In the genomic region with DNA sequence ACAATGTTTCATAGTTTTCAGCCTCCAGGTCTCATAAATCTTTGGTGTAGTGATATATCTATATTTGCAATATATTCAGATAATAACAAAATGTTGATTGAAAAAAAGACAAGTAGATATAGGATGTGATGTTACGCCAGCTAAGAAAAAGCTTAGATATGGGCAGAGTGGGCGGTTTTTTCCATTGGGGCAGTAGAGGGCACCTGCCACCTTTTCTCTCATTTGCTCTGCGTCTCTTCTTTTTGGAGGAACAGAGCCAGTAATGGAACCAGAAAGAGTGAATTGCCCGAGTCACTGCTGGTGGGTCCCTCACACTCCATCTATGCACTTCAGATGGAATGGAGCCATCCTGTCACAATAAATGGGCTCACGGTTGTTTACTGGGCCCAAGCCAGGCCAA, we compare ENCODE assay signal across 14 cellular contexts.
DNase-seq lines count a peak whose midpoint lies in the region; FAIRE-seq and TF ChIP-seq lines count a peak whose summit lies in the region.
"Had no signal": no experiment of that assay in that cellular context is flagged by ENCODE, and none has a peak within 500 bp of the region (broad histone marks: within the 10 kb centered on the region; RNA-seq: fewer than 3 reads in every experiment).

No MANE protein-coding gene starts in this region.

- TF ChIP-seq EP300 in H1 (IDR thresholded peaks at IDR 0.05; ENCODE audit: borderline replicate concordance in 1 of 2, low read depth in 2 of 2, low read length in 2 of 2), result no peak

- no peak overlapping the region for H3K4me3 ChIP-seq in BE2C (ENCODE audit: low read depth, low read length)
- no peak overlapping the region for H3K4me3 ChIP-seq in GM06990 (replicated peaks; ENCODE audit: low read depth, low read length)
- H3K4me3 ChIP-seq in PC-9, result no peak overlapping the region
- no peak overlapping the region for H3K4me3 ChIP-seq in H1 (ENCODE audit: extremely low read depth in 1 of 4, insufficient read depth in 2 of 4, low read depth in 3 of 4, low read length in 4 of 4)
- H3K4me3 ChIP-seq: sigmoid colon, suprapubic skin had no signal

- TF ChIP-seq CTCF in BE2C (IDR thresholded peaks at IDR 0.05; ENCODE audit: low read depth, low read length), result peak; percentile 43
- TF ChIP-seq CTCF in GM06990 (IDR thresholded peaks at IDR 0.05; ENCODE audit: insufficient read depth, low read length, poor library complexity, severe bottlenecking), result peak; percentile 12
- no peak for TF ChIP-seq CTCF in PC-9 (conservative IDR thresholded peaks at IDR 0.05)
- peak in 2 of 3 experiments; percentile 5 to 20; a peak in 1 of 4 replicates for TF ChIP-seq CTCF in H1 (IDR thresholded peaks at IDR 0.05; ENCODE audit: control extremely low read depth in 1 of 3, insufficient read depth in 1 of 3, low read depth in 1 of 3, low read length in 3 of 3)

- no TSS peak for BruUV-seq in PC-9 (replicated peaks; lab: Mats Ljungman, UMichigan)

- POLR2A ChIA-PET in PC-9 (lab: Charles Lee; ENCODE audit: unreplicated experiment), result no interaction called here
- POLR2A ChIA-PET in H1 (lab: Charles Lee; ENCODE audit: partially characterized antibody), result no interaction called here

- no peaks in the 10 kb centered on the region for H3K9me2 ChIP-seq in PC-9 (ENCODE audit: insufficient read depth)

- H3K23me2 ChIP-seq in H1 (ENCODE audit: low read depth, low read length), result no peaks in the 10 kb centered on the region

- no peak overlapping the region for H2AK5ac ChIP-seq in H1 (ENCODE audit: low read depth, low read length)

- no peak overlapping the region for H3K56ac ChIP-seq in H1 (replicated peaks; ENCODE audit: insufficient read length, low read depth, low read length)

- FAIRE-seq in H1 (lab: Jason Lieb, UNC), result no peak
- FAIRE-seq in GM12892 (lab: Jason Lieb, UNC), result no peak
- FAIRE-seq: endometrium had no signal

- no peak overlapping the region for H3K4me2 ChIP-seq in PC-9
- H3K4me2 ChIP-seq in H1 (ENCODE audit: insufficient read depth in 1 of 2, low read depth in 2 of 2, low read length in 2 of 2), result no peak overlapping the region

- no peak overlapping the region for H3K23ac ChIP-seq in H1 (ENCODE audit: insufficient read length)

- no peak overlapping the region for H4K5ac ChIP-seq in H1 (ENCODE audit: insufficient read length, low read depth, low read length)

- WGBS in H1 (ENCODE audit: extremely low coverage in 1 of 2, insufficient coverage in 1 of 2, insufficient read length in 1 of 2, insufficient replicate concordance in 2 of 2, low coverage in 1 of 2, low lambda C conversion rate in 2 of 2, missing lambda C conversion rate in 1 of 2), 2 experiments, result 82% methylated on average over 5 of the region's 5 CpGs; no CpG with 5 or more reads in 1 of the 2 experiments

- H3K79me2 ChIP-seq in PC-9 (ENCODE audit: low read depth), result no peaks in the 10 kb centered on the region
- no peaks in the 10 kb centered on the region for H3K79me2 ChIP-seq in H1 (ENCODE audit: control insufficient read depth in 1 of 2, insufficient read depth in 2 of 2, low read length in 2 of 2)

- H2BK5ac ChIP-seq in H1 (ENCODE audit: low read depth, low read length), result no peak overlapping the region

- H3K9ac ChIP-seq in H1 (replicated peaks in 1 of 4; ENCODE audit: extremely low read depth in 1 of 4, low read depth in 3 of 4, low read length in 3 of 4), result no peak overlapping the region

- H2AFZ ChIP-seq in PC-9 (no peak overlapping the region), H1 (ENCODE audit: low read length) (no peak overlapping the region)

- H3K36me3 ChIP-seq in BE2C (no peaks in the 10 kb centered on the region), GM06990 (ENCODE audit: control insufficient read depth, insufficient read depth, low read length) (no peaks in the 10 kb centered on the region), PC-9 (ENCODE audit: low read depth) (no peaks in the 10 kb centered on the region), H1 (ENCODE audit: control insufficient read depth in 2 of 4, insufficient read depth in 4 of 4, low read length in 3 of 4) (no peaks in the 10 kb centered on the region)
- H3K36me3 ChIP-seq: sigmoid colon, suprapubic skin had no signal

- H2BK12ac ChIP-seq in H1 (ENCODE audit: low read depth, low read length), result no peak overlapping the region

- H4K20me1 ChIP-seq in PC-9 (ENCODE audit: insufficient read depth), result no peaks in the 10 kb centered on the region
- no peaks in the 10 kb centered on the region for H4K20me1 ChIP-seq in H1 (replicated peaks in 1 of 2; ENCODE audit: control insufficient read depth in 1 of 2, insufficient read depth in 2 of 2, low read length in 2 of 2)

- no peak overlapping the region for H3K14ac ChIP-seq in H1 (ENCODE audit: insufficient read length)

- peaks cover 45% of the 10 kb centered on the region for H3F3A ChIP-seq in PC-9 (ENCODE audit: insufficient read depth, low read depth)

- H2BK15ac ChIP-seq in H1 (ENCODE audit: low read length), result no peak overlapping the region

- H3K27me3 ChIP-seq in BE2C (no peaks in the 10 kb centered on the region), GM06990 (replicated peaks; ENCODE audit: control insufficient read depth, insufficient read depth, low read length) (no peaks in the 10 kb centered on the region), PC-9 (ENCODE audit: insufficient read depth, low read depth) (no peaks in the 10 kb centered on the region), H1 (replicated peaks in 1 of 4; ENCODE audit: control insufficient read depth in 3 of 4, extremely low read depth in 1 of 4, insufficient read depth in 3 of 4, low read length in 3 of 4) (no peaks in the 10 kb centered on the region)
- H3K27me3 ChIP-seq: sigmoid colon, suprapubic skin had no signal

- no peak overlapping the region for H4K8ac ChIP-seq in H1 (ENCODE audit: extremely low read depth, insufficient read depth, low read length)

- no peaks in the 10 kb centered on the region for H3K4me1 ChIP-seq in BE2C
- H3K4me1 ChIP-seq in PC-9 (replicated peaks; ENCODE audit: insufficient read depth), result peaks cover 44% of the 10 kb centered on the region
- H3K4me1 ChIP-seq in H1 (replicated peaks in 1 of 4; ENCODE audit: control insufficient read depth in 3 of 4, insufficient read depth in 4 of 4, low read length in 3 of 4), result no peaks in the 10 kb centered on the region; a peak in 1 of 7 replicates

- DNase-seq in BE2C (no peak), GM06990 (ENCODE audit: extremely low read depth, insufficient read length) (no peak), PC-9 (no peak), H1 (ENCODE audit: low read depth in 1 of 2, low spot score in 2 of 2) (peak in 1 of 2 experiments; percentile 41), GM12892 (ENCODE audit: insufficient read length) (no peak), GDM1 (lab: John Stamatoyannopoulos, UW) (no peak), posterior vena cava (ENCODE audit: low spot score) (no peak), H4 (ENCODE audit: low spot score) (no peak)
- DNase-seq: glutamatergic neuron, left cardiac atrium, NCI-H1105, sigmoid colon had no signal

- intact Hi-C loops in PC-9 (cut with micrococcal nuclease; ENCODE audit: unreplicated experiment), result no loop called here
- intact Hi-C loops in posterior vena cava (cut with DNase I), result no loop called here

- no peak overlapping the region for H3K4ac ChIP-seq in H1 (replicated peaks; ENCODE audit: insufficient read length, low read depth, low read length)

- TF ChIP-seq POLR2A in H1 (IDR thresholded peaks at IDR 0.05; ENCODE audit: control extremely low read depth in 1 of 2, low read depth in 2 of 2, low read length in 2 of 2) (no peak), GM12892 (IDR thresholded peaks at IDR 0.05; ENCODE audit: low read depth, low read length) (no peak)

- no peaks in the 10 kb centered on the region for H3K79me1 ChIP-seq in H1 (ENCODE audit: low read depth, low read length)

- no peak overlapping the region for H4K91ac ChIP-seq in H1 (replicated peaks; ENCODE audit: insufficient read length, low read length)

- CTCF ChIA-PET in PC-9 (lab: Charles Lee) (interaction anchor here (0.6 kb wide), 1 partner anchor 327 kb away, joined by 3 read pairs; no protein-coding TSS in a partner anchor), H1 (lab: Charles Lee; ENCODE audit: partially characterized antibody) (interaction anchor here (0.7 to 1.9 kb wide), 4 partner anchors 14 to 118 kb away, joined by 3 to 5 read pairs (median 4); no protein-coding TSS in a partner anchor)

- no peak overlapping the region for H2BK20ac ChIP-seq in H1 (ENCODE audit: low read length)

- no peak overlapping the region for H3K18ac ChIP-seq in H1 (ENCODE audit: extremely low read depth, low read length)

- peak; percentile 44 to 59 for TF ChIP-seq RAD21 in H1 (IDR thresholded peaks at IDR 0.05 in 1 of 2, conservative IDR thresholded peaks at IDR 0.05 in 1 of 2; ENCODE audit: low read depth in 2 of 2, low read length in 2 of 2)

- H3K9me3 ChIP-seq in BE2C (no peaks in the 10 kb centered on the region), PC-9 (ENCODE audit: insufficient read depth, low read depth) (no peaks in the 10 kb centered on the region; the same call in 1 of the 2 replicates), H1 (ENCODE audit: insufficient read depth in 2 of 2, low read depth in 1 of 2, low read length in 1 of 2) (no peaks in the 10 kb centered on the region)
- H3K9me3 ChIP-seq: sigmoid colon, suprapubic skin had no signal

- H2BK120ac ChIP-seq in H1 (replicated peaks; ENCODE audit: low read depth, low read length), result no peak overlapping the region

- peak overlapping the region; percentile 99; the same call in 1 of the 2 replicates for H3K27ac ChIP-seq in PC-9
- H3K27ac ChIP-seq in H1 (ENCODE audit: low read depth, low read length), result no peak overlapping the region
- H3K27ac ChIP-seq: sigmoid colon, suprapubic skin had no signal

TF ChIP-seq in H1, 55 proteins besides CTCF, POLR2A, EP300 and RAD21 (continues in another document):
- no peak for TF ChIP-seq NRF1 (IDR thresholded peaks at IDR 0.05; ENCODE audit: low read depth, low read length)
- TF ChIP-seq PHF8 (conservative IDR thresholded peaks at IDR 0.05; ENCODE audit: low read depth, low read length), result no peak
- TF ChIP-seq POLR2AphosphoS5 (IDR thresholded peaks at IDR 0.05; ENCODE audit: low read depth, low read length), result no peak
- no peak for TF ChIP-seq SP2 (IDR thresholded peaks at IDR 0.05; ENCODE audit: low read length)
- no peak for TF ChIP-seq HDAC6 (IDR thresholded peaks at IDR 0.05; ENCODE audit: low read depth, low read length)
- no peak for TF ChIP-seq CBX5 (IDR thresholded peaks at IDR 0.05; ENCODE audit: low read depth, low read length)
- no peak for TF ChIP-seq SRF (IDR thresholded peaks at IDR 0.05; ENCODE audit: low read depth, low read length)
- TF ChIP-seq BACH1 (IDR thresholded peaks at IDR 0.05; ENCODE audit: low read length), result no peak
- TF ChIP-seq RBBP5 (IDR thresholded peaks at IDR 0.05; ENCODE audit: borderline replicate concordance, low read depth, low read length), result no peak
- no peak for TF ChIP-seq SAP30 (IDR thresholded peaks at IDR 0.05; ENCODE audit: insufficient read depth, insufficient replicate concordance, low read length)
- TF ChIP-seq SIN3A (conservative IDR thresholded peaks at IDR 0.05 in 1 of 2, IDR thresholded peaks at IDR 0.05 in 1 of 2; ENCODE audit: low read depth in 1 of 2, low read length in 2 of 2), result no peak
- TF ChIP-seq SIRT6 (IDR thresholded peaks at IDR 0.05; ENCODE audit: low read length), result no peak
- no peak for TF ChIP-seq SP4 (IDR thresholded peaks at IDR 0.05; ENCODE audit: low read length)
- no peak for TF ChIP-seq KDM4A (IDR thresholded peaks at IDR 0.05; ENCODE audit: low read depth, low read length, severe bottlenecking)
